Comparison of ENCODE assay signal across 15 cellular contexts in the genomic region with DNA sequence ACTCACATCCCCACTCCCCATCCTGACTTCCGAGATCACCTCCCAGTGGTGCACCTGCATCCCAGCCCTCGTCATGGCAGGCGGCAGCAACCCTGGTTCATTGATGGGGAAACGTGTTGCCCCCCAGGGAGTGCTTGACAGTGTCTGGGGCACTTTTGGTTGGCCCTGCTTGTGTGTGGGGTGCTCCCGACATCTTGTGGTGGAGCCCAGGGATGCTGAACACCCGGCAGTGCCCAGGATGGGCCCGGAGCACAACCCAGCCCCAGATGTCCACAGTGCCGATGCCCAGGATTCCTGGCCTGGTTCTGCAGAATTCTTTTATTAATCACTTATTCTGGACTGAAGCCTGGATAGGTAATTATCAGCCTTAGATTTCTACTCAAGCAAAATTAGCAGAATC.
"Had no signal": no experiment of that assay in that cellular context is flagged by ENCODE, and none has a peak within 500 bp of the region (broad histone marks: within the 10 kb centered on the region; RNA-seq: fewer than 3 reads in every experiment).

No MANE protein-coding gene starts in this region.

- DNase-seq: activated CD4-positive, alpha-beta T cell treated with anti-CD3 and anti-CD28 coated beads, Interleukin-2, amount 50 U/mL, for 1 hour; activated CD8-positive, alpha-beta T cell treated with anti-CD3 and anti-CD28 coated beads, Interleukin-2, amount 10 ng/mL, durations not matched to agents 7 days and 5 days; activated naive CD4-positive, alpha-beta T cell; hypothalamus; stimulated activated CD4-positive, alpha-beta T cell treated with anti-CD3 and anti-CD28 coated beads, Interleukin-1b, Interleukin-23, amount 100 ng/mL, for 48 hours; stimulated activated naive CD8-positive, alpha-beta T cell treated with anti-CD3 and anti-CD28 coated beads, Interleukin-15, amount 100 ng/mL, for 72 hours; T-helper 2 cell had no signal

- H3K27ac ChIP-seq: epithelial cell of prostate, gastroesophageal sphincter, right lobe of liver, tibial nerve had no signal

- H3K27me3 Mint-ChIP-seq: activated naive CD8-positive, alpha-beta T cell; stimulated activated naive CD8-positive, alpha-beta T cell treated with anti-CD3 and anti-CD28 coated beads, Interleukin-15, amount 100 ng/mL, for 72 hours had no signal

- ATAC-seq: activated CD4-positive, CD25-positive, alpha-beta regulatory T cell treated with anti-CD3 and anti-CD28 coated beads, Interleukin-2, amount 50 U/mL, for 24 hours; activated CD8-positive, alpha-beta T cell treated with anti-CD3 and anti-CD28 coated beads, Interleukin-2, amount 10 ng/mL, durations not matched to agents 7 days and 5 days; gastroesophageal sphincter; right lobe of liver; stimulated activated naive CD8-positive, alpha-beta T cell treated with anti-CD3 and anti-CD28 coated beads, Interleukin-15, amount 100 ng/mL, for 72 hours had no signal

- H3K9me3 Mint-ChIP-seq: nephron; stimulated activated naive CD8-positive, alpha-beta T cell treated with anti-CD3 and anti-CD28 coated beads, Interleukin-15, amount 100 ng/mL, for 72 hours had no signal

- H3K4me3 Mint-ChIP-seq: activated CD8-positive, alpha-beta T cell treated with anti-CD3 and anti-CD28 coated beads, Interleukin-2, amount 10 ng/mL, durations not matched to agents 7 days and 5 days; stimulated activated naive CD8-positive, alpha-beta T cell treated with anti-CD3 and anti-CD28 coated beads, Interleukin-15, amount 100 ng/mL, for 72 hours had no signal

- H3K27me3 ChIP-seq: gastroesophageal sphincter, right lobe of liver, tibial nerve had no signal

- H3K4me3 ChIP-seq: gastroesophageal sphincter, right lobe of liver, skin epidermis, tibial nerve had no signal

- H3K9me3 ChIP-seq: gastroesophageal sphincter, right lobe of liver, tibial nerve had no signal

- H3K27ac Mint-ChIP-seq: nephron; stimulated activated naive CD8-positive, alpha-beta T cell treated with anti-CD3 and anti-CD28 coated beads, Interleukin-15, amount 100 ng/mL, for 72 hours had no signal
